1 cellular context compared by ENCODE assay signal in genomic region chr22:40636380-40637180, GRCh38.
A peak's percentile ranks its signal among the peaks of the same experiment; 100 is the strongest.
TF ChIP-seq lines count a peak whose summit lies in the region.

MRTFA (minus strand) TSS chr22:40636719.

TF ChIP-seq in HepG2, 621 proteins besides CTCF, POLR2A, EP300 and RAD21 (continued from another document and continues in another):
- TF ChIP-seq ISL2 (CRISPR knock-in tag; IDR thresholded peaks at IDR 0.05) (0 out of 2 replicates have a peak, but pooled peaks have one; percentile 36), ATF6 (CRISPR knock-in tag; conservative IDR thresholded peaks at IDR 0.05) (no peak), ZBTB44 (CRISPR knock-in tag; IDR thresholded peaks at IDR 0.05) (peak; percentile 47; the same call in 1 of the 2 replicates), TBX3 (IDR thresholded peaks at IDR 0.05; ENCODE audit: borderline replicate concordance) (no peak), ARID3A (IDR thresholded peaks at IDR 0.05; ENCODE audit: low read depth, low read length) (no peak), GABPB1 (CRISPR knock-in tag; IDR thresholded peaks at IDR 0.05) (peak; percentile 94), HDAC1 (CRISPR knock-in tag; IDR thresholded peaks at IDR 0.05) (peak; percentile 90), BRCA1 (CRISPR knock-in tag; IDR thresholded peaks at IDR 0.05) (no peak; the same call in 1 of the 2 replicates), NFE2 (CRISPR knock-in tag; IDR thresholded peaks at IDR 0.05) (no peak), ZIK1 (CRISPR knock-in tag; IDR thresholded peaks at IDR 0.05; ENCODE audit: borderline replicate concordance, low read depth) (no peak), FOXP1 (IDR thresholded peaks at IDR 0.05) (no peak), FOXP1 (CRISPR knock-in tag; IDR thresholded peaks at IDR 0.05) (no peak; the same call in 1 of the 2 replicates), KDM4B (CRISPR knock-in tag; IDR thresholded peaks at IDR 0.05) (0 out of 2 replicates have a peak, but pooled peaks have one; percentile 61), ZBED4 (CRISPR knock-in tag; IDR thresholded peaks at IDR 0.05; ENCODE audit: borderline replicate concordance) (0 out of 2 replicates have a peak, but pooled peaks have one; percentile 44), SAP130 (CRISPR knock-in tag; IDR thresholded peaks at IDR 0.05; ENCODE audit: low read depth) (peak; percentile 88), SMAD3 (CRISPR knock-in tag; IDR thresholded peaks at IDR 0.05) (no peak), ASH2L (IDR thresholded peaks at IDR 0.05; ENCODE audit: insufficient read length, low read depth, low read length) (peak; percentile 88), PTBP1 (IDR thresholded peaks at IDR 0.05; ENCODE audit: low read depth, low read length, poor library complexity, severe bottlenecking) (no peak), ZNF260 (CRISPR knock-in tag; IDR thresholded peaks at IDR 0.05; ENCODE audit: borderline replicate concordance, low read depth) (no peak), ZSCAN22 (CRISPR knock-in tag; IDR thresholded peaks at IDR 0.05) (no peak), ZNF543 (CRISPR knock-in tag; IDR thresholded peaks at IDR 0.05) (0 out of 2 replicates have a peak, but pooled peaks have one; percentile 35), EZH2 (conservative IDR thresholded peaks at IDR 0.05; ENCODE audit: low read depth, low read length) (no peak), GLI4 (CRISPR knock-in tag; IDR thresholded peaks at IDR 0.05; ENCODE audit: borderline replicate concordance) (0 out of 2 replicates have a peak, but pooled peaks have one; percentile 48), ZGPAT (CRISPR knock-in tag; IDR thresholded peaks at IDR 0.05) (peak; percentile 71), ELF4 (CRISPR knock-in tag; IDR thresholded peaks at IDR 0.05; ENCODE audit: borderline replicate concordance) (peak; percentile 83; the same call in 1 of the 2 replicates), GATAD2A (CRISPR knock-in tag; IDR thresholded peaks at IDR 0.05) (0 out of 2 replicates have a peak, but pooled peaks have one; percentile 14), PLRG1 (conservative IDR thresholded peaks at IDR 0.05) (no peak), ZNF460 (CRISPR knock-in tag; IDR thresholded peaks at IDR 0.05; ENCODE audit: borderline replicate concordance) (no peak), NCOA2 (CRISPR knock-in tag; IDR thresholded peaks at IDR 0.05) (no peak), TBX2 (CRISPR knock-in tag; IDR thresholded peaks at IDR 0.05; ENCODE audit: borderline replicate concordance) (peak; percentile 72), SP5 (CRISPR knock-in tag; IDR thresholded peaks at IDR 0.05; ENCODE audit: borderline replicate concordance, low read depth) (peak; percentile 88; the same call in 1 of the 2 replicates), RBM39 (IDR thresholded peaks at IDR 0.05; ENCODE audit: low read depth, low read length, poor library complexity, severe bottlenecking) (peak; percentile 27), TEAD2 (CRISPR knock-in tag; IDR thresholded peaks at IDR 0.05) (no peak), KAT7 (CRISPR knock-in tag; IDR thresholded peaks at IDR 0.05; ENCODE audit: borderline replicate concordance) (peak; percentile 34; the same call in 1 of the 2 replicates), MXD4 (CRISPR knock-in tag; IDR thresholded peaks at IDR 0.05) (peak; percentile 69; the same call in 1 of the 2 replicates), ZNF747 (CRISPR knock-in tag; IDR thresholded peaks at IDR 0.05; ENCODE audit: borderline replicate concordance) (0 out of 2 replicates have a peak, but pooled peaks have one; percentile 65), CHCHD3 (CRISPR knock-in tag; IDR thresholded peaks at IDR 0.05) (peak; percentile 83; the same call in 1 of the 2 replicates), KLF15 (CRISPR knock-in tag; IDR thresholded peaks at IDR 0.05; ENCODE audit: borderline replicate concordance) (no peak), BRD4 (CRISPR knock-in tag; IDR thresholded peaks at IDR 0.05) (0 out of 2 replicates have a peak, but pooled peaks have one; percentile 28), CAMTA2 (CRISPR knock-in tag; IDR thresholded peaks at IDR 0.05; ENCODE audit: borderline replicate concordance) (no peak), ZNF891 (CRISPR knock-in tag; IDR thresholded peaks at IDR 0.05) (no peak; the same call in 1 of the 2 replicates), NFE2L2 (IDR thresholded peaks at IDR 0.05; ENCODE audit: low read length) (no peak), NAIF1 (CRISPR knock-in tag; IDR thresholded peaks at IDR 0.05; ENCODE audit: borderline replicate concordance) (no peak), SUZ12 (IDR thresholded peaks at IDR 0.05; ENCODE audit: low read depth, low read length) (no peak), GPN1 (CRISPR knock-in tag; IDR thresholded peaks at IDR 0.05; ENCODE audit: borderline replicate concordance) (0 out of 2 replicates have a peak, but pooled peaks have one; percentile 71), BCL3 (CRISPR knock-in tag; IDR thresholded peaks at IDR 0.05) (peak; percentile 68; the same call in 1 of the 2 replicates), ZNF709 (CRISPR knock-in tag; IDR thresholded peaks at IDR 0.05) (no peak), ZNF607 (CRISPR knock-in tag; IDR thresholded peaks at IDR 0.05; ENCODE audit: borderline replicate concordance) (peak; percentile 21; the same call in 1 of the 2 replicates), ZNF432 (CRISPR knock-in tag; IDR thresholded peaks at IDR 0.05; ENCODE audit: borderline replicate concordance) (no peak), HMGA1 (CRISPR knock-in tag; conservative IDR thresholded peaks at IDR 0.05) (no peak)
